ENCODE assay signal across 19 cellular contexts in genomic region chr4:84914686-84915395, GRCh38. TPM values are rescaled to one million over a fixed set of nuclear protein-coding genes. Genes with fewer than 3 reads are reported as not detected.
A peak's percentile ranks its signal among the peaks of the same experiment; 100 is the strongest.
DNase-seq lines count a peak whose midpoint lies in the region; ATAC-seq and TF ChIP-seq lines count a peak whose summit lies in the region.
"Had no signal": no experiment of that assay in that cellular context is flagged by ENCODE, and none has a peak within 500 bp of the region (broad histone marks: within the 10 kb centered on the region; RNA-seq: fewer than 3 reads in every experiment).

No MANE protein-coding gene starts in this region.

- DNase-seq in CD14-positive monocyte (ENCODE audit: low spot score) (no peak), NB4 (ENCODE audit: low read depth) (peak; percentile 53), NCI-H1436 treated with DMSO at 0.1 percent for 48 hours (lab: John Stamatoyannopoulos, UW) (no peak), hepatocyte (ENCODE audit: low spot score) (no peak), GM23248 (no peak)
- DNase-seq: activated CD4-positive, alpha-beta T cell treated with anti-CD3 and anti-CD28 coated beads, Interleukin-2, amount 50 U/mL, for 1 hour; activated CD8-positive, alpha-beta memory T cell treated with anti-CD3 and anti-CD28 coated beads, Interleukin-2, amount 50 U/mL, for 48 hours; activated gamma-delta T cell; effector memory CD8-positive, alpha-beta T cell; HCEC 1CT; kidney glomerular epithelial cell; NCI-H187; NCI-H226; RPMI8226; stimulated activated CD4-positive, alpha-beta T cell treated with anti-CD3 and anti-CD28 coated beads, Interleukin-2, amount 100 ng/mL, for 48 hours had no signal

- H3K4me1 ChIP-seq in hepatocyte (ENCODE audit: insufficient read depth) (no peaks in the 10 kb centered on the region), GM23248 (ENCODE audit: insufficient read depth) (peaks cover 39% of the 10 kb centered on the region)

- H4K20me1 ChIP-seq in hepatocyte (ENCODE audit: insufficient read depth, poor library complexity, severe bottlenecking) = peaks cover 4% of the 10 kb centered on the region
- no peaks in the 10 kb centered on the region for H4K20me1 ChIP-seq in GM23248 (ENCODE audit: insufficient read depth)

- no peaks in the 10 kb centered on the region for H3K9me3 ChIP-seq in hepatocyte (ENCODE audit: low read depth)
- H3K9me3 ChIP-seq in GM23248 (ENCODE audit: low read depth) = no peaks in the 10 kb centered on the region

- H3K36me3 ChIP-seq in hepatocyte (replicated peaks; ENCODE audit: insufficient read depth, low read depth) = no peaks in the 10 kb centered on the region
- peaks cover 7% of the 10 kb centered on the region; the same call in 1 of the 2 replicates for H3K36me3 ChIP-seq in GM23248 (ENCODE audit: low read depth)

- intact Hi-C loops in CD14-positive monocyte (cut with micrococcal nuclease) = no loop called here

- peaks cover 50% of the 10 kb centered on the region for H3K4me1 Mint-ChIP-seq in CD14-positive monocyte
- H3K4me1 Mint-ChIP-seq in brain = peaks cover 47% of the 10 kb centered on the region

- H3K9ac ChIP-seq in GM23248 = no peak overlapping the region

- ATAC-seq in HG02885 (IDR thresholded peaks at IDR 0.05; ENCODE audit: poor library complexity, unreplicated experiment) = no peak
- ATAC-seq: effector memory CD8-positive, alpha-beta T cell; natural killer cell treated with Interleukin-12 subunit alpha and Interleukin-12 subunit beta and Interleukin-15 and Interleukin-18, amount 100 ng/mL, for 72 hours had no signal

- H3K9me3 Mint-ChIP-seq in CD14-positive monocyte (peaks cover 0 to 4% (median 0%) of the 10 kb centered on the region in 7 donors), brain (peaks cover 0 to 5% (median 2%) of the 10 kb centered on the region in 5 experiments)
- H3K9me3 Mint-ChIP-seq: natural killer cell treated with Interleukin-12 subunit alpha and Interleukin-12 subunit beta and Interleukin-15 and Interleukin-18, amount 100 ng/mL, for 72 hours had no signal

- no peaks in the 10 kb centered on the region for H3K27me3 Mint-ChIP-seq in CD14-positive monocyte (ENCODE audit: low read depth in 3 of 3)
- no peaks in the 10 kb centered on the region for H3K27me3 Mint-ChIP-seq in brain
- H3K27me3 Mint-ChIP-seq: effector memory CD8-positive, alpha-beta T cell; natural killer cell treated with Interleukin-12 subunit alpha and Interleukin-12 subunit beta and Interleukin-15 and Interleukin-18, amount 100 ng/mL, for 72 hours had no signal

- H3K27ac Mint-ChIP-seq in CD14-positive monocyte (peak overlapping the region in 4 of 7 donors; percentile 40 to 58 (median 47)), brain (peak overlapping the region in 4 of 5 experiments; percentile 15 to 88 (median 59))
- H3K27ac Mint-ChIP-seq: effector memory CD8-positive, alpha-beta T cell; natural killer cell treated with Interleukin-12 subunit alpha and Interleukin-12 subunit beta and Interleukin-15 and Interleukin-18, amount 100 ng/mL, for 72 hours had no signal

- WGBS in hepatocyte (ENCODE audit: low lambda C conversion rate, missing lambda C conversion rate) = 96% methylated on average over 2 of the region's 2 CpGs
- 98% methylated on average over 2 of the region's 2 CpGs for WGBS in GM23248 (ENCODE audit: low coverage in 1 of 2, low lambda C conversion rate in 2 of 2, missing lambda C conversion rate in 2 of 2), 2 experiments

- H3K27ac ChIP-seq in layer of hippocampus (ENCODE audit: low read depth, low read length) (peak overlapping the region; percentile 14), hepatocyte (no peak overlapping the region), GM23248 (no peak overlapping the region)

- H3K36me3 Mint-ChIP-seq in CD14-positive monocyte (peaks cover 24 to 39% of the 10 kb centered on the region in 2 donors), brain (peaks cover 65% of the 10 kb centered on the region)
- H3K36me3 Mint-ChIP-seq: natural killer cell treated with Interleukin-12 subunit alpha and Interleukin-12 subunit beta and Interleukin-15 and Interleukin-18, amount 100 ng/mL, for 72 hours had no signal

- H3F3A ChIP-seq in GM23248 (ENCODE audit: insufficient read depth) = 0 out of 2 replicates have a peak, but pooled peaks cover 24% of the 10 kb centered on the region

- H2AFZ ChIP-seq in hepatocyte (no peak overlapping the region), GM23248 (no peak overlapping the region)

- in situ Hi-C loops in GM23248 (cut with MboI) = no loop called here

- no peak overlapping the region for H3K4me3 Mint-ChIP-seq in CD14-positive monocyte
- H3K4me3 Mint-ChIP-seq in brain = no peak overlapping the region
- H3K4me3 Mint-ChIP-seq: effector memory CD8-positive, alpha-beta T cell; natural killer cell treated with Interleukin-12 subunit alpha and Interleukin-12 subunit beta and Interleukin-15 and Interleukin-18, amount 100 ng/mL, for 72 hours had no signal

- H3K27me3 ChIP-seq in layer of hippocampus (ENCODE audit: control insufficient read depth, insufficient read depth, low read length) (no peaks in the 10 kb centered on the region), hepatocyte (no peaks in the 10 kb centered on the region), GM23248 (replicated peaks; ENCODE audit: insufficient read depth) (no peaks in the 10 kb centered on the region)

- H3K4me3 ChIP-seq in NB4 (ENCODE audit: low read depth, low read length) (no peak overlapping the region), hepatocyte (no peak overlapping the region), GM23248 (no peak overlapping the region)

- H3K4me2 ChIP-seq in hepatocyte (no peak overlapping the region), GM23248 (ENCODE audit: unreplicated experiment) (no peak overlapping the region)

- TF ChIP-seq CTCF in CD14-positive monocyte (IDR thresholded peaks at IDR 0.05) (no peak), NB4 (IDR thresholded peaks at IDR 0.05; ENCODE audit: low read depth, low read length) (no peak), brain (conservative IDR thresholded peaks at IDR 0.05) (no peak), hepatocyte (IDR thresholded peaks at IDR 0.05; ENCODE audit: poor library complexity) (no peak)

- TF ChIP-seq POLR2A in NB4 (IDR thresholded peaks at IDR 0.05; ENCODE audit: extremely low read depth, insufficient read length) = no peak

- H3K79me2 ChIP-seq in hepatocyte = peaks cover 81% of the 10 kb centered on the region
- peaks cover 99% of the 10 kb centered on the region for H3K79me2 ChIP-seq in GM23248 (ENCODE audit: insufficient read depth)

- H3K9me2 ChIP-seq in hepatocyte (replicated peaks; ENCODE audit: insufficient read depth) (no peaks in the 10 kb centered on the region), GM23248 (ENCODE audit: insufficient read depth) (no peaks in the 10 kb centered on the region)

RNA-seq across cellular contexts. Expression of gene WDFY3, which starts 51.6 kb away (rescaled TPM):
- polyA plus RNA-seq in CD14-positive monocyte = 1 to 10 TPM; 5.6 to 5.9 TPM
- 10.9 TPM for polyA plus RNA-seq in brain (ENCODE audit: insufficient read depth, low read depth, low replicate concordance)
- total RNA-seq in hepatocyte = 47.6 and 55.9 TPM in 2 replicates
- 7.7 and 10.4 TPM in 2 replicates for polyA plus RNA-seq in hepatocyte
- total RNA-seq in GM23248 (2014; rRNA removed; shearing (Covaris generic)) = 38.7 and 45.6 TPM in 2 replicates
- polyA plus RNA-seq in GM23248 (2016; fragmentation: Nextera tagmentation; extraction: Ambion mirVana) = 3.1 and 3.3 TPM in 2 replicates
